ENCODE assay signal across 11 cellular contexts in the genomic region with DNA sequence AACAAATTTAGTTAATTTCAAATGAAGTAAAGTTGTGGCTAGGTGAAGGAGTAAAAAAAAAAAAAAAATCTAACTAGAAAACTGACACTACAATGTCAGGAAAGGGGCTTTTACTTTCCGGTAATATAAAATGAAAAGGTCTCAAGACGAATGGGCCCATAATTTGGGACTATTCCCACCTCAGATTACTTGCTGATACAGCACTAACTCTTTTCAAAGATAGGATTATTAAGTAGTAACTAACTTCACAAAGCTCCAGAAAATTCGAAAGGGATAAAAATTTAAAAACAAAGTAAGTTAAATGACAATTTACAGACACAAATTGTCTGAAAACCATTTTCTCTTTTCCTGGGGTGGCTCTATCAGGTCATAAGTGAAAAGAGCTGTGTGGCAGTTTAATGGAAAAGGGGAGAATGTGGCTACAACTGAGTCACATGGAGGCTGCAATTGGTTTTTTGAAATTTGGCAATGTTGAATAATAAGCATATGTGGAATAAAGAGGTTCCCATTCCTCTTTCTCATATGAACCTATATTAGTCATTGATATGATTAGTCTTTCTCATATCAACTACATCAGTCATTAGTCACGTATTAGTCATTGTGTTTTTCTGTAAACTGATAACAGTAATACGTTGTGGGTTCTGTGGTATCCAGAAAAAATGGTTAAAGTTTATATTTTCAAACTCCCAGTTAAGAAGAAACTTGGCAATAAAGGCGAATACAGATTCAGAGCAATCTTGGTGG.
A peak's percentile ranks its signal among the peaks of the same experiment; 100 is the strongest.
DNase-seq lines count a peak whose midpoint lies in the region; ATAC-seq and TF ChIP-seq lines count a peak whose summit lies in the region.
"Had no signal": no experiment of that assay in that cellular context is flagged by ENCODE, and none has a peak within 500 bp of the region (broad histone marks: within the 10 kb centered on the region; RNA-seq: fewer than 3 reads in every experiment).

No MANE protein-coding gene starts in this region.

- H3K9me3 Mint-ChIP-seq in stimulated activated effector memory CD8-positive, alpha-beta T cell treated with anti-CD3 and anti-CD28 coated beads, Interleukin-12 subunit alpha, Interleukin-12 subunit beta, amount 100 ng/mL, for 72 hours, result no peaks in the 10 kb centered on the region

- no peaks in the 10 kb centered on the region for H3K36me3 ChIP-seq in hepatocyte (replicated peaks; ENCODE audit: insufficient read depth, low read depth)
- H3K36me3 ChIP-seq: lower lobe of right lung had no signal

- no peaks in the 10 kb centered on the region for H3K4me1 ChIP-seq in hepatocyte (ENCODE audit: insufficient read depth)
- H3K4me1 ChIP-seq: lower lobe of right lung had no signal

- no peak overlapping the region for H2AFZ ChIP-seq in hepatocyte

- WGBS in hepatocyte (ENCODE audit: low lambda C conversion rate, missing lambda C conversion rate), result 78% methylated on average over 6 of the region's 6 CpGs

- H3K36me3 Mint-ChIP-seq in stimulated activated effector memory CD8-positive, alpha-beta T cell treated with anti-CD3 and anti-CD28 coated beads, Interleukin-12 subunit alpha, Interleukin-12 subunit beta, amount 100 ng/mL, for 72 hours, result no peaks in the 10 kb centered on the region

- H4K20me1 ChIP-seq in hepatocyte (ENCODE audit: insufficient read depth, poor library complexity, severe bottlenecking), result no peaks in the 10 kb centered on the region

- H3K79me2 ChIP-seq in hepatocyte, result no peaks in the 10 kb centered on the region

- H3K4me1 Mint-ChIP-seq in stimulated activated effector memory CD8-positive, alpha-beta T cell treated with anti-CD3 and anti-CD28 coated beads, Interleukin-12 subunit alpha, Interleukin-12 subunit beta, amount 100 ng/mL, for 72 hours, result no peaks in the 10 kb centered on the region

- no peak overlapping the region for H3K4me2 ChIP-seq in hepatocyte

- H3K9me3 ChIP-seq in hepatocyte (ENCODE audit: low read depth), result no peaks in the 10 kb centered on the region
- H3K9me3 ChIP-seq: lower lobe of right lung had no signal

- ATAC-seq in activated CD4-positive, CD25-positive, alpha-beta regulatory T cell treated with anti-CD3 and anti-CD28 coated beads, Interleukin-2, amount 50 U/mL, for 24 hours, result peak; percentile 69 to 70
- peak; percentile 91 for ATAC-seq in HG03520 (IDR thresholded peaks at IDR 0.05; ENCODE audit: unreplicated experiment)
- peak; percentile 92 for ATAC-seq in stimulated activated effector memory CD8-positive, alpha-beta T cell treated with anti-CD3 and anti-CD28 coated beads, Interleukin-12 subunit alpha, Interleukin-12 subunit beta, amount 100 ng/mL, for 72 hours
- ATAC-seq: lower lobe of right lung had no signal

- H3K27me3 ChIP-seq in hepatocyte, result no peaks in the 10 kb centered on the region

- H3K4me3 Mint-ChIP-seq in stimulated activated effector memory CD8-positive, alpha-beta T cell treated with anti-CD3 and anti-CD28 coated beads, Interleukin-12 subunit alpha, Interleukin-12 subunit beta, amount 100 ng/mL, for 72 hours, result no peak overlapping the region

- H3K9me2 ChIP-seq in hepatocyte (replicated peaks; ENCODE audit: insufficient read depth), result no peaks in the 10 kb centered on the region

- H3K4me3 ChIP-seq in cardiac fibroblast (replicated peaks in 1 of 2; ENCODE audit: low read depth in 2 of 2, low read length in 2 of 2), result no peak overlapping the region
- H3K4me3 ChIP-seq in hepatocyte, result no peak overlapping the region
- H3K4me3 ChIP-seq: lower lobe of right lung had no signal

- H3K27ac Mint-ChIP-seq in stimulated activated effector memory CD8-positive, alpha-beta T cell treated with anti-CD3 and anti-CD28 coated beads, Interleukin-12 subunit alpha, Interleukin-12 subunit beta, amount 100 ng/mL, for 72 hours, result no peak overlapping the region

- no peak overlapping the region for H3K27ac ChIP-seq in hepatocyte
- H3K27ac ChIP-seq: 22Rv1, lower lobe of right lung had no signal

- no peak for TF ChIP-seq CTCF in cardiac fibroblast (IDR thresholded peaks at IDR 0.05; ENCODE audit: low read depth, low read length)
- TF ChIP-seq CTCF in hepatocyte (IDR thresholded peaks at IDR 0.05; ENCODE audit: poor library complexity), result no peak

- no peak for DNase-seq in activated CD4-positive, CD25-positive, alpha-beta regulatory T cell (lab: John Stamatoyannopoulos, UW)
- DNase-seq in cardiac fibroblast (ENCODE audit: low read depth in 2 of 2), result peak; percentile 61 to 81
- no peak for DNase-seq in stimulated activated effector memory CD8-positive, alpha-beta T cell treated with anti-CD3 and anti-CD28 coated beads, Interleukin-12 subunit alpha, Interleukin-12 subunit beta, amount 100 ng/mL, for 72 hours (ENCODE audit: low spot score in 2 of 2)
- no peak for DNase-seq in hepatocyte (ENCODE audit: low spot score)
- DNase-seq in T-helper 9 cell, result no peak
- no peak for DNase-seq in NCI-H82 (lab: John Stamatoyannopoulos, UW)
- DNase-seq: lower lobe of right lung, NCI-H1694 treated with DMSO at 0.1 percent for 48 hours had no signal

Comparison
In these comparisons a context has a peak if more than half of its experiments do, and no peak if none do; other contexts are left out.
1. DNase-seq: peak in cardiac fibroblast (2 of 2); none in activated CD4-positive, CD25-positive, alpha-beta regulatory T cell (0 of 4), stimulated activated effector memory CD8-positive, alpha-beta T cell treated with anti-CD3 and anti-CD28 coated beads, Interleukin-12 subunit alpha, Interleukin-12 subunit beta, amount 100 ng/mL, for 72 hours (0 of 2), hepatocyte (single experiment), T-helper 9 cell (single experiment) and NCI-H82 (single experiment).
2. Peak in every context shown above with its lines, with median percentiles within 50 percentile points of each other: ATAC-seq.